ENCODE assay signal across 1 cellular context in genomic region chr4:39342731-39343130, GRCh38.
TF ChIP-seq lines count a peak whose summit lies in the region.

No MANE protein-coding gene starts in this region.

TF ChIP-seq in GM23338, 12 proteins besides CTCF, POLR2A, EP300 and RAD21 (continued from another document):
- no peak for TF ChIP-seq ZNF462 (CRISPR knock-in tag; IDR thresholded peaks at IDR 0.05)
- no peak for TF ChIP-seq ZNF331 (CRISPR knock-in tag; IDR thresholded peaks at IDR 0.05; ENCODE audit: low read depth)
- no peak for TF ChIP-seq STAT1 (IDR thresholded peaks at IDR 0.05; ENCODE audit: unreplicated experiment)
- TF ChIP-seq CREB1 (CRISPR knock-in tag; IDR thresholded peaks at IDR 0.05; ENCODE audit: low read depth), result no peak
- TF ChIP-seq POLR2AphosphoS5 (IDR thresholded peaks at IDR 0.05; ENCODE audit: low read depth), result no peak
- TF ChIP-seq EZH2phosphoT487 (IDR thresholded peaks at IDR 0.05; ENCODE audit: unreplicated experiment), result no peak
- TF ChIP-seq ETS1 (IDR thresholded peaks at IDR 0.05), result no peak
- no peak for TF ChIP-seq EZH2 (IDR thresholded peaks at IDR 0.05; ENCODE audit: low read depth, unreplicated experiment)
- TF ChIP-seq NANOG (IDR thresholded peaks at IDR 0.05; ENCODE audit: borderline replicate concordance), result no peak
- no peak for TF ChIP-seq JUNB (IDR thresholded peaks at IDR 0.05; ENCODE audit: unreplicated experiment)
- TF ChIP-seq ZNF114 (CRISPR knock-in tag; IDR thresholded peaks at IDR 0.05), result no peak
TF ChIP-seq in GM23338: peak in this region for 0.
